1 cellular context compared by ENCODE assay signal in genomic region chr19:50025794-50026549, GRCh38.
TF ChIP-seq lines count a peak whose summit lies in the region.

Gene ZNF473, plus strand, starts transcription at chr19:50026005. Its CDS starts 5,078 bp downstream, at chr19:50031083.

TF ChIP-seq in HepG2, 621 proteins besides CTCF, POLR2A, EP300 and RAD21 (continued from another document and continues in another):
- peak; percentile 84; the same call in 1 of the 2 replicates for TF ChIP-seq RNF219 (CRISPR knock-in tag; IDR thresholded peaks at IDR 0.05)
- peak; percentile 90 for TF ChIP-seq ZFP91 (CRISPR knock-in tag; IDR thresholded peaks at IDR 0.05; ENCODE audit: borderline replicate concordance)
- TF ChIP-seq HNF4A (CRISPR knock-in tag; IDR thresholded peaks at IDR 0.05) = 0 out of 2 replicates have a peak, but pooled peaks have one; percentile 17
- TF ChIP-seq AHR (CRISPR knock-in tag; IDR thresholded peaks at IDR 0.05) = peak; percentile 96; the same call in 1 of the 2 replicates
- TF ChIP-seq MAX (IDR thresholded peaks at IDR 0.05) = peak; percentile 100
- no peak for TF ChIP-seq ZFP82 (CRISPR knock-in tag; IDR thresholded peaks at IDR 0.05; ENCODE audit: borderline replicate concordance)
- peak; percentile 98 for TF ChIP-seq ZNF589 (CRISPR knock-in tag; conservative IDR thresholded peaks at IDR 0.05)
- peak; percentile 90; the same call in 1 of the 2 replicates for TF ChIP-seq CBX5 (CRISPR knock-in tag; IDR thresholded peaks at IDR 0.05; ENCODE audit: borderline replicate concordance)
- peak; percentile 94; the same call in 1 of the 2 replicates for TF ChIP-seq PREB (CRISPR knock-in tag; IDR thresholded peaks at IDR 0.05)
- peak; percentile 36 for TF ChIP-seq NFYC (CRISPR knock-in tag; IDR thresholded peaks at IDR 0.05)
- peak; percentile 89; the same call in 1 of the 2 replicates for TF ChIP-seq HDAC1 (CRISPR knock-in tag; IDR thresholded peaks at IDR 0.05)
- TF ChIP-seq ISL2 (CRISPR knock-in tag; IDR thresholded peaks at IDR 0.05) = peak; percentile 82
- TF ChIP-seq ZNF317 (CRISPR knock-in tag; IDR thresholded peaks at IDR 0.05) = peak; percentile 83
- no peak for TF ChIP-seq AKAP8 (CRISPR knock-in tag; IDR thresholded peaks at IDR 0.05)
- TF ChIP-seq TCF7L2 (IDR thresholded peaks at IDR 0.05; ENCODE audit: low read depth, low read length) = no peak
- TF ChIP-seq HOXA5 (CRISPR knock-in tag; IDR thresholded peaks at IDR 0.05) = peak; percentile 91
- no peak for TF ChIP-seq TRIM22 (IDR thresholded peaks at IDR 0.05)
- TF ChIP-seq ZFP62 (CRISPR knock-in tag; IDR thresholded peaks at IDR 0.05) = no peak
- TF ChIP-seq HMG20B (CRISPR knock-in tag; conservative IDR thresholded peaks at IDR 0.05) = 0 out of 2 replicates have a peak, but pooled peaks have one; percentile 52
- TF ChIP-seq ZNF550 (CRISPR knock-in tag; IDR thresholded peaks at IDR 0.05; ENCODE audit: borderline replicate concordance) = 0 out of 2 replicates have a peak, but pooled peaks have one; percentile 34
- peak; percentile 82; the same call in 1 of the 2 replicates for TF ChIP-seq MZF1 (CRISPR knock-in tag; IDR thresholded peaks at IDR 0.05; ENCODE audit: borderline replicate concordance)
- TF ChIP-seq ZNF710 (CRISPR knock-in tag; IDR thresholded peaks at IDR 0.05; ENCODE audit: borderline replicate concordance) = peak; percentile 78
- TF ChIP-seq MTERF4 (CRISPR knock-in tag; IDR thresholded peaks at IDR 0.05) = peak; percentile 53; the same call in 1 of the 2 replicates
- TF ChIP-seq NFIC (IDR thresholded peaks at IDR 0.05; ENCODE audit: low read length) = no peak
- no peak for TF ChIP-seq PAWR (CRISPR knock-in tag; IDR thresholded peaks at IDR 0.05; ENCODE audit: borderline replicate concordance)
- TF ChIP-seq BRCA1 (CRISPR knock-in tag; IDR thresholded peaks at IDR 0.05) = peak; percentile 88
- TF ChIP-seq ZIK1 (CRISPR knock-in tag; IDR thresholded peaks at IDR 0.05; ENCODE audit: borderline replicate concordance, low read depth) = peak; percentile 98
- TF ChIP-seq NR2F2 (IDR thresholded peaks at IDR 0.05; ENCODE audit: borderline replicate concordance, low read depth) = no peak; the same call in 1 of the 2 replicates
- no peak for TF ChIP-seq HNRNPH1 (optimal IDR thresholded peaks at IDR 0.05; ENCODE audit: low read depth, low read length)
- peak; percentile 84; the same call in 1 of the 2 replicates for TF ChIP-seq GTF3A (CRISPR knock-in tag; conservative IDR thresholded peaks at IDR 0.05)
- peak; percentile 80 for TF ChIP-seq SNAPC4 (CRISPR knock-in tag; IDR thresholded peaks at IDR 0.05)
- peak; percentile 91; the same call in 1 of the 2 replicates for TF ChIP-seq MEIS1 (CRISPR knock-in tag; IDR thresholded peaks at IDR 0.05; ENCODE audit: borderline replicate concordance)
- peak; percentile 95; the same call in 1 of the 2 replicates for TF ChIP-seq ZNF678 (CRISPR knock-in tag; IDR thresholded peaks at IDR 0.05)
- TF ChIP-seq BRD4 (CRISPR knock-in tag; IDR thresholded peaks at IDR 0.05) = no peak
- no peak; the same call in 1 of the 2 replicates for TF ChIP-seq HMGXB3 (CRISPR knock-in tag; IDR thresholded peaks at IDR 0.05; ENCODE audit: borderline replicate concordance)
- TF ChIP-seq DRAP1 (CRISPR knock-in tag; IDR thresholded peaks at IDR 0.05) = no peak; the same call in 1 of the 2 replicates
- no peak for TF ChIP-seq ZNF382 (CRISPR knock-in tag; IDR thresholded peaks at IDR 0.05; ENCODE audit: borderline replicate concordance)
- TF ChIP-seq CENPT (CRISPR knock-in tag; IDR thresholded peaks at IDR 0.05; ENCODE audit: low read depth) = peak; percentile 98
- peak; percentile 58 for TF ChIP-seq TEAD3 (CRISPR knock-in tag; optimal IDR thresholded peaks at IDR 0.05; ENCODE audit: borderline replicate concordance)
- TF ChIP-seq NFATC3 (CRISPR knock-in tag; IDR thresholded peaks at IDR 0.05) = no peak; the same call in 1 of the 2 replicates
- TF ChIP-seq ZNF629 (CRISPR knock-in tag; conservative IDR thresholded peaks at IDR 0.05) = peak; percentile 53; the same call in 1 of the 2 replicates
- peak; percentile 80 for TF ChIP-seq PHF21A (CRISPR knock-in tag; IDR thresholded peaks at IDR 0.05)
- TF ChIP-seq PPARG (CRISPR knock-in tag; conservative IDR thresholded peaks at IDR 0.05) = peak; percentile 61; the same call in 1 of the 2 replicates
